26 cellular contexts compared by ENCODE assay signal in the genomic region with DNA sequence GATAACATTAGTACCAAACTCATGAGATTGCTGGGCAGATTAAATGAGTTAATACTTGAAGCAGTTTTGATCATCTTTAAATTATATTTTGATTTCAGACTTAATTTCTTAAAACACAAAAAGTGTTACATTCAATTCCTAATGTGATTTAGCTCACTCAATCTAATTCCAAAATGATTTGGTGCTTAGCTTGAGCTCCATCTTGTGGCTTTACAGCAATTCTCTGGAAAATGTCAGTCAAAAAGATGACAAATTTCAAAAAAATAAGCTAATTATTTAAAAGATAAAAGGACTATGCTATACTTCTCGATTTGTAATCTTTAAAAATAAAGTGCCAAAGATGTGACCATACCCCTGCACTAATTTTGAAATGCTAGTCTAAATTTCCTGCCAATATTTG. TPM values are rescaled to one million over a fixed set of nuclear protein-coding genes. Genes with fewer than 3 reads are reported as not detected.
DNase-seq lines count a peak whose midpoint lies in the region; ATAC-seq and TF ChIP-seq lines count a peak whose summit lies in the region.
"Had no signal": no experiment of that assay in that cellular context is flagged by ENCODE, and none has a peak within 500 bp of the region (broad histone marks: within the 10 kb centered on the region; RNA-seq: fewer than 3 reads in every experiment).

No MANE protein-coding gene starts in this region.

- peaks cover 10% of the 10 kb centered on the region; the same call in 1 of the 2 replicates for H3K79me2 ChIP-seq in GM23338 (replicated peaks; ENCODE audit: insufficient read depth)
- H3K79me2 ChIP-seq in hepatocyte, result peaks cover 7% of the 10 kb centered on the region

- DNase-seq in AG09309 (ENCODE audit: low read depth) (no peak), GM23338 (ENCODE audit: low spot score) (no peak), RWPE2 (ENCODE audit: low spot score) (no peak), hepatocyte (ENCODE audit: low spot score) (no peak), vagina (ENCODE audit: extremely low spot score in 2 of 2) (no peak), spleen (no peak), HT-29 (ENCODE audit: low spot score) (no peak)
- DNase-seq: activated CD4-positive, alpha-beta T cell treated with anti-CD3 and anti-CD28 coated beads, Interleukin-2, amount 50 U/mL, for 48 hours; activated CD4-positive, CD25-positive, alpha-beta regulatory T cell; activated effector memory CD4-positive, alpha-beta T cell treated with Interleukin-2 at 50 U/mL for 16 hours; brain microvascular endothelial cell; COR-L47; cortex of kidney; DND-41; heart left ventricle; NCI-H1105; NCI-H2029; NCI-H226; Peyer's patch; stimulated activated CD4-positive, alpha-beta T cell treated with anti-CD3 and anti-CD28 coated beads, Interleukin-2, amount 100 ng/mL, for 24 hours had no signal

- H3K27me3 Mint-ChIP-seq in GM23338 (ENCODE audit: insufficient read depth, low read depth, poor library complexity), result no peaks in the 10 kb centered on the region
- H3K27me3 Mint-ChIP-seq: B cell; stimulated activated memory B cell treated with anti-CD40 and anti-IgM and Interleukin-4, amounts not matched to agents 10 μg/mL and 1 μg/mL and 100 μg/mL, for 72 hours had no signal

- WGBS in hepatocyte (ENCODE audit: low lambda C conversion rate, missing lambda C conversion rate), result 73% methylated on average over 1 of the region's 1 CpG
- WGBS in spleen, 5 donors, result 90 to 96% (median 93%) methylated on average over 1 of the region's 1 CpG

- no peak overlapping the region for H3K27ac Mint-ChIP-seq in GM23338
- H3K27ac Mint-ChIP-seq: B cell; stimulated activated memory B cell treated with anti-CD40 and anti-IgM and Interleukin-4, amounts not matched to agents 10 μg/mL and 1 μg/mL and 100 μg/mL, for 72 hours had no signal

- no peak overlapping the region for H3K4me3 ChIP-seq in AG09309 (ENCODE audit: control insufficient read depth, low read depth, low read length)
- H3K4me3 ChIP-seq in GM23338, result no peak overlapping the region
- H3K4me3 ChIP-seq in RWPE2 (ENCODE audit: severe bottlenecking), result no peak overlapping the region
- no peak overlapping the region for H3K4me3 ChIP-seq in hepatocyte
- H3K4me3 ChIP-seq in vagina, result no peak overlapping the region
- H3K4me3 ChIP-seq in spleen, result no peak overlapping the region
- H3K4me3 ChIP-seq: heart left ventricle, Peyer's patch, skin epidermis had no signal

- no peak overlapping the region for H2AFZ ChIP-seq in GM23338
- H2AFZ ChIP-seq in hepatocyte, result no peak overlapping the region

- no peak overlapping the region for H3K4me3 Mint-ChIP-seq in GM23338
- H3K4me3 Mint-ChIP-seq: B cell; stimulated activated memory B cell treated with anti-CD40 and anti-IgM and Interleukin-4, amounts not matched to agents 10 μg/mL and 1 μg/mL and 100 μg/mL, for 72 hours had no signal

- H3K36me3 ChIP-seq in GM23338 (ENCODE audit: insufficient read depth), result peaks cover 10% of the 10 kb centered on the region; the same call in 1 of the 2 replicates
- H3K36me3 ChIP-seq in RWPE2 (ENCODE audit: low read depth), result peaks cover 35% of the 10 kb centered on the region
- no peaks in the 10 kb centered on the region for H3K36me3 ChIP-seq in hepatocyte (replicated peaks; ENCODE audit: insufficient read depth, low read depth)
- peaks cover 0 to 45% of the 10 kb centered on the region in 2 donors for H3K36me3 ChIP-seq in vagina
- H3K36me3 ChIP-seq in spleen, result peaks cover 4 to 62% (median 40%) of the 10 kb centered on the region in 6 donors

- intact Hi-C loops in vagina (cut with DNase I), result no loop called here
- intact Hi-C loops in spleen (cut with DNase I; ENCODE audit: low total_unique reads), result no loop called here

- TF ChIP-seq CTCF in AG09309 (IDR thresholded peaks at IDR 0.05; ENCODE audit: control insufficient read depth, insufficient read depth, low read depth, low read length, missing control alignments) (peak; percentile 15), GM23338 (conservative IDR thresholded peaks at IDR 0.05; ENCODE audit: low read depth in 2 of 2) (peak; percentile 32 to 40; a peak in 2 of 4 replicates), RWPE2 (IDR thresholded peaks at IDR 0.05; ENCODE audit: poor library complexity, severe bottlenecking) (peak; percentile 35), hepatocyte (IDR thresholded peaks at IDR 0.05; ENCODE audit: poor library complexity) (peak; percentile 30), vagina (IDR thresholded peaks at IDR 0.05) (no peak), spleen (IDR thresholded peaks at IDR 0.05 in 8 of 11, conservative IDR thresholded peaks at IDR 0.05 in 3 of 11) (no peak)

- ATAC-seq in GM23338 (no peak), RWPE2 (ENCODE audit: low read depth) (no peak), HG03139 (IDR thresholded peaks at IDR 0.05; ENCODE audit: unreplicated experiment) (no peak)
- ATAC-seq: heart left ventricle; left lobe of liver; stimulated activated memory B cell treated with anti-CD40 and anti-IgM and Interleukin-4, amounts not matched to agents 10 μg/mL and 1 μg/mL and 100 μg/mL, for 72 hours had no signal

- H3F3A ChIP-seq in GM23338 (replicated peaks; ENCODE audit: low read depth), result no peaks in the 10 kb centered on the region

- no peak overlapping the region for H3K4me2 ChIP-seq in GM23338
- no peak overlapping the region for H3K4me2 ChIP-seq in hepatocyte

- H3K9me3 ChIP-seq in RWPE2 (ENCODE audit: severe bottlenecking) (no peaks in the 10 kb centered on the region), hepatocyte (ENCODE audit: low read depth) (no peaks in the 10 kb centered on the region), vagina (no peaks in the 10 kb centered on the region), spleen (no peaks in the 10 kb centered on the region)
- H3K9me3 ChIP-seq: heart left ventricle, neutrophil, Peyer's patch had no signal

- H3K27me3 ChIP-seq in GM23338 (ENCODE audit: insufficient read depth) (no peaks in the 10 kb centered on the region), RWPE2 (ENCODE audit: insufficient read depth, poor library complexity, severe bottlenecking) (no peaks in the 10 kb centered on the region), hepatocyte (no peaks in the 10 kb centered on the region), vagina (no peaks in the 10 kb centered on the region), spleen (replicated peaks in 1 of 7) (no peaks in the 10 kb centered on the region)
- H3K27me3 ChIP-seq: brain microvascular endothelial cell, heart left ventricle, neutrophil, Peyer's patch had no signal

- H3K36me3 Mint-ChIP-seq in GM23338 (ENCODE audit: low read depth), result peaks cover 34% of the 10 kb centered on the region

- no peaks in the 10 kb centered on the region for H3K9me3 Mint-ChIP-seq in GM23338
- H3K9me3 Mint-ChIP-seq: stimulated activated memory B cell treated with anti-CD40 and anti-IgM and Interleukin-4, amounts not matched to agents 10 μg/mL and 1 μg/mL and 100 μg/mL, for 72 hours had no signal

- TF ChIP-seq POLR2A in vagina (IDR thresholded peaks at IDR 0.05) (no peak), spleen (IDR thresholded peaks at IDR 0.05) (no peak)

- H3K4me1 ChIP-seq in GM23338 (ENCODE audit: insufficient read depth) (no peaks in the 10 kb centered on the region), RWPE2 (ENCODE audit: insufficient read depth, poor library complexity, severe bottlenecking) (no peaks in the 10 kb centered on the region), hepatocyte (ENCODE audit: insufficient read depth) (no peaks in the 10 kb centered on the region), vagina (no peaks in the 10 kb centered on the region), spleen (peaks cover 0 to 25% (median 6%) of the 10 kb centered on the region in 6 donors)
- H3K4me1 ChIP-seq: heart left ventricle, Peyer's patch had no signal

- no peaks in the 10 kb centered on the region for H4K20me1 ChIP-seq in GM23338 (replicated peaks; ENCODE audit: insufficient read depth)
- no peaks in the 10 kb centered on the region for H4K20me1 ChIP-seq in hepatocyte (ENCODE audit: insufficient read depth, poor library complexity, severe bottlenecking)

- H3K4me1 Mint-ChIP-seq in GM23338, result no peaks in the 10 kb centered on the region

- H3K27ac ChIP-seq in GM23338 (ENCODE audit: low read depth) (no peak overlapping the region), RWPE2 (ENCODE audit: poor library complexity, severe bottlenecking) (no peak overlapping the region), hepatocyte (no peak overlapping the region), vagina (no peak overlapping the region), spleen (no peak overlapping the region)
- H3K27ac ChIP-seq: brain microvascular endothelial cell, heart left ventricle, neutrophil, Peyer's patch, skin epidermis had no signal

- H3K9me2 ChIP-seq in GM23338 (ENCODE audit: insufficient read depth) (no peaks in the 10 kb centered on the region), hepatocyte (replicated peaks; ENCODE audit: insufficient read depth) (no peaks in the 10 kb centered on the region)

TF ChIP-seq in GM23338, 12 proteins besides CTCF, POLR2A, EP300 and RAD21 (continues in another document):
- no peak for TF ChIP-seq CREB1 (CRISPR knock-in tag; IDR thresholded peaks at IDR 0.05; ENCODE audit: low read depth)
- TF ChIP-seq EZH2phosphoT487 (IDR thresholded peaks at IDR 0.05; ENCODE audit: unreplicated experiment), result no peak
- TF ChIP-seq STAT1 (IDR thresholded peaks at IDR 0.05; ENCODE audit: unreplicated experiment), result no peak

RNA-seq across cellular contexts. Expression of a gene that starts 10.1 kb away (rescaled TPM):
- total RNA-seq in GM23338 (2014; rRNA removed; shearing (Covaris generic)), result 7.1 and 10.7 TPM in 2 replicates
- polyA plus RNA-seq in GM23338 (2016; fragmentation: Nextera tagmentation; extraction: Ambion mirVana) (49.7 and 56.6 TPM in 2 replicates), hepatocyte (41.1 and 41.4 TPM in 2 replicates), spleen (10 to 100 TPM; 13.9 to 21.1 (median 19.1) TPM)
- total RNA-seq in hepatocyte (17.4 and 20.3 TPM in 2 replicates), vagina (3.9 TPM), spleen (10 to 100 TPM in 4 of 7 donors, 1 to 10 TPM in 3; 6.5 to 21.7 (median 16.9) TPM)
- total RNA-seq in HT-29 (2014; rRNA removed; shearing (Covaris generic)), result 5.5 and 8.5 TPM in 2 replicates

RNA-seq across cellular contexts. Expression of a gene that starts 49.3 kb away (rescaled TPM):
- 56.7 and 63.6 TPM in 2 replicates for total RNA-seq in GM23338 (2014; rRNA removed; shearing (Covaris generic))
- polyA plus RNA-seq in GM23338 (2016; fragmentation: Nextera tagmentation; extraction: Ambion mirVana), result 55.9 and 59.6 TPM in 2 replicates
- total RNA-seq in hepatocyte, result 154 and 156 TPM in 2 replicates
- polyA plus RNA-seq in hepatocyte, result 180 and 212 TPM in 2 replicates
- 98.7 TPM for total RNA-seq in vagina
- total RNA-seq in spleen, result 100 to 1,000 TPM; 114 to 257 (median 134) TPM
- 100 to 1,000 TPM in 2 of 3 donors, 10 to 100 TPM in 1; 93.4 to 132 (median 125) TPM for polyA plus RNA-seq in spleen
- total RNA-seq in HT-29 (2014; rRNA removed; shearing (Covaris generic)), result 27.7 and 30.7 TPM in 2 replicates

Comparison
In these comparisons a context has a peak if more than half of its experiments do, and no peak if none do; other contexts are left out.
1. CTCF ChIP-seq: peak in AG09309 (single experiment), GM23338 (2 of 2), RWPE2 (single experiment) and hepatocyte (single experiment); none in vagina (0 of 3) and spleen (0 of 11).